ENCODE assay signal across 1 cellular context in genomic region chr7:76359111-76359986, GRCh38.
TF ChIP-seq lines count a peak whose summit lies in the region.

No MANE protein-coding gene starts in this region.

TF ChIP-seq in K562, 482 proteins besides CTCF, POLR2A, EP300 and RAD21 (continued from another document and continues in another):
- TF ChIP-seq E2F1 (CRISPR knock-in tag; IDR thresholded peaks at IDR 0.05) (0 out of 2 replicates have a peak, but pooled peaks have one; percentile 56), ZFP91 (CRISPR knock-in tag; IDR thresholded peaks at IDR 0.05) (no peak; the same call in 1 of the 2 replicates), UBTF (IDR thresholded peaks at IDR 0.05; ENCODE audit: borderline replicate concordance in 1 of 2, low read depth in 2 of 2, low read length in 2 of 2) (0 out of 4 replicates have a peak, but pooled peaks of 1 of the 2 experiments have one; percentile 16), SREBF2 (CRISPR knock-in tag; IDR thresholded peaks at IDR 0.05) (no peak), SMARCA5 (IDR thresholded peaks at IDR 0.05) (no peak), SRF (CRISPR knock-in tag; IDR thresholded peaks at IDR 0.05) (peak in 1 of 2 experiments; percentile 87; a peak in 2 of 4 replicates), HOMEZ (CRISPR knock-in tag; IDR thresholded peaks at IDR 0.05) (no peak), ILK (tag; IDR thresholded peaks at IDR 0.05; ENCODE audit: borderline replicate concordance, low read depth) (no peak), ETV1 (tag; conservative IDR thresholded peaks at IDR 0.05; ENCODE audit: low read depth) (no peak; the same call in 1 of the 2 replicates), TAL1 (IDR thresholded peaks at IDR 0.05) (no peak), MTA1 (IDR thresholded peaks at IDR 0.05; ENCODE audit: borderline replicate concordance) (no peak), HMGN3 (IDR thresholded peaks at IDR 0.05; ENCODE audit: borderline replicate concordance, extremely low read depth, insufficient read length, low read depth, low read length) (peak; percentile 64), L3MBTL2 (IDR thresholded peaks at IDR 0.05) (no peak), PCBP2 (IDR thresholded peaks at IDR 0.05; ENCODE audit: low read depth, low read length, poor library complexity, severe bottlenecking) (no peak), ZNF511 (CRISPR knock-in tag; IDR thresholded peaks at IDR 0.05) (peak; percentile 50; the same call in 1 of the 2 replicates), CEBPG (CRISPR knock-in tag; IDR thresholded peaks at IDR 0.05) (no peak), CEBPG (tag; conservative IDR thresholded peaks at IDR 0.05 in 1 of 2, IDR thresholded peaks at IDR 0.05 in 1 of 2) (no peak), KDM2B (CRISPR knock-in tag; IDR thresholded peaks at IDR 0.05) (no peak), E2F8 (IDR thresholded peaks at IDR 0.05; ENCODE audit: low read depth, partially characterized antibody) (peak; percentile 62), ERF (CRISPR knock-in tag; IDR thresholded peaks at IDR 0.05) (peak; percentile 48; the same call in 1 of the 2 replicates), WHSC1 (IDR thresholded peaks at IDR 0.05; ENCODE audit: low read length) (no peak), MYNN (IDR thresholded peaks at IDR 0.05) (peak; percentile 58), MYNN (CRISPR knock-in tag; IDR thresholded peaks at IDR 0.05) (no peak), MAFF (IDR thresholded peaks at IDR 0.05; ENCODE audit: low read length) (peak; percentile 54), BCL6 (CRISPR knock-in tag; IDR thresholded peaks at IDR 0.05) (no peak), ZBTB34 (CRISPR knock-in tag; IDR thresholded peaks at IDR 0.05) (no peak), MEF2A (IDR thresholded peaks at IDR 0.05; ENCODE audit: control insufficient read depth, low read depth, low read length) (no peak), FOXK1 (CRISPR knock-in tag; IDR thresholded peaks at IDR 0.05; ENCODE audit: borderline replicate concordance) (peak; percentile 77; the same call in 1 of the 2 replicates), TBL1XR1 (IDR thresholded peaks at IDR 0.05; ENCODE audit: low read length in 2 of 2) (peak; percentile 26 to 79; a peak in 3 of 4 replicates), ZBTB17 (CRISPR knock-in tag; IDR thresholded peaks at IDR 0.05) (peak; percentile 56; the same call in 1 of the 2 replicates), NUFIP1 (IDR thresholded peaks at IDR 0.05; ENCODE audit: partially characterized antibody) (no peak), MCM2 (IDR thresholded peaks at IDR 0.05; ENCODE audit: low read depth) (no peak), ZFP30 (CRISPR knock-in tag; IDR thresholded peaks at IDR 0.05; ENCODE audit: borderline replicate concordance) (no peak), ZNF143 (CRISPR knock-in tag; IDR thresholded peaks at IDR 0.05) (peak; percentile 92), MEF2D (tag; conservative IDR thresholded peaks at IDR 0.05; ENCODE audit: low read depth) (no peak; the same call in 1 of the 2 replicates), CTCFL (IDR thresholded peaks at IDR 0.05; ENCODE audit: borderline replicate concordance, insufficient read depth, low read depth, low read length, poor library complexity, severe bottlenecking) (peak; percentile 92), GABPB2 (CRISPR knock-in tag; conservative IDR thresholded peaks at IDR 0.05) (no peak), GABPB1 (CRISPR knock-in tag; IDR thresholded peaks at IDR 0.05) (0 out of 2 replicates have a peak, but pooled peaks have one; percentile 20), SMARCA4 (IDR thresholded peaks at IDR 0.05) (peak; percentile 74), DIDO1 (tag; IDR thresholded peaks at IDR 0.05; ENCODE audit: low read depth) (no peak), MTF1 (CRISPR knock-in tag; IDR thresholded peaks at IDR 0.05; ENCODE audit: borderline replicate concordance) (no peak), EP400 (IDR thresholded peaks at IDR 0.05) (peak; percentile 51), ZNF41 (CRISPR knock-in tag; conservative IDR thresholded peaks at IDR 0.05) (no peak), TRIM25 (IDR thresholded peaks at IDR 0.05; ENCODE audit: borderline replicate concordance) (no peak), ARID3B (CRISPR knock-in tag; IDR thresholded peaks at IDR 0.05; ENCODE audit: borderline replicate concordance) (0 out of 2 replicates have a peak, but pooled peaks have one; percentile 35), TEAD4 (IDR thresholded peaks at IDR 0.05; ENCODE audit: low read length) (no peak; the same call in 1 of the 2 replicates), TEAD4 (CRISPR knock-in tag; IDR thresholded peaks at IDR 0.05; ENCODE audit: borderline replicate concordance) (no peak), MXD1 (CRISPR knock-in tag; IDR thresholded peaks at IDR 0.05; ENCODE audit: borderline replicate concordance, poor library complexity, severe bottlenecking) (no peak), GATA2 (CRISPR knock-in tag; IDR thresholded peaks at IDR 0.05) (0 out of 2 replicates have a peak, but pooled peaks have one; percentile 11)
